ENCODE assay signal across 8 cellular contexts in the genomic region with DNA sequence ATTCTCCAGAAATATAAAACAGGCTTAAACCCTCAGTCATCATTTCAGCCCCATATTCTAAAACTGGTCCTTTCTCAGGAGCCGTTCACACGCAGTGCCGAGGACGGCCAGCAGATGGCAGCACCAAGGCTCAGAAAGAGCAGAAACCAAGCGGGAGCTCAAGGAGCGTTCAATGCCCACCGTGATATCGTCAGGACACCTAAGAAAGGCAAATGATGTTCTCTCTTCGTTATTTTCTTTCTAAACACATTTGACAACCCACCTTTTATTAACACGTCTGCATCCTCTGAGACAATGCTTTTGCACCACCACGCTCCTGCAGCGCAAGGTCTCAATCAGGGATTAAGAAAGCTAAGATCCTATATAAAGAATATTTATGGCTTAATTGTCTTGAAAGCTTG.
DNase-seq lines count a peak whose midpoint lies in the region; ATAC-seq and TF ChIP-seq lines count a peak whose summit lies in the region.

No MANE protein-coding gene starts in this region.

- DNase-seq in GM10266 (ENCODE audit: extremely low spot score) (peak; percentile 82), NCI-H2196 treated with DMSO at 0.1 percent for 48 hours (lab: John Stamatoyannopoulos, UW; ENCODE audit: unreplicated experiment) (peak; percentile 6), cerebellar cortex (ENCODE audit: low spot score) (peak; percentile 89), kidney tubule cell (ENCODE audit: low spot score) (peak; percentile 74), cortex of kidney (lab: John Stamatoyannopoulos, UW) (no peak)
- DNase-seq in activated CD4-positive, alpha-beta T cell treated with anti-CD3 and anti-CD28 coated beads for 24 hours (ENCODE audit: low read depth in 2 of 2) = peak; percentile 83 to 84
- peak; percentile 64 for DNase-seq in stimulated activated CD4-positive, alpha-beta T cell treated with anti-CD3 and anti-CD28 coated beads, Interleukin-2, amount 100 ng/mL, for 4 hours (ENCODE audit: low read depth)

- peak; percentile 97 for TF ChIP-seq CTCF in GM10266 (IDR thresholded peaks at IDR 0.05; ENCODE audit: control insufficient read depth, insufficient read depth, low read depth, missing control alignments)

- ATAC-seq in HG03066 (IDR thresholded peaks at IDR 0.05; ENCODE audit: low read depth, unreplicated experiment) = peak; percentile 72
